Comparison of ENCODE assay signal across 1 cellular context in the genomic region with DNA sequence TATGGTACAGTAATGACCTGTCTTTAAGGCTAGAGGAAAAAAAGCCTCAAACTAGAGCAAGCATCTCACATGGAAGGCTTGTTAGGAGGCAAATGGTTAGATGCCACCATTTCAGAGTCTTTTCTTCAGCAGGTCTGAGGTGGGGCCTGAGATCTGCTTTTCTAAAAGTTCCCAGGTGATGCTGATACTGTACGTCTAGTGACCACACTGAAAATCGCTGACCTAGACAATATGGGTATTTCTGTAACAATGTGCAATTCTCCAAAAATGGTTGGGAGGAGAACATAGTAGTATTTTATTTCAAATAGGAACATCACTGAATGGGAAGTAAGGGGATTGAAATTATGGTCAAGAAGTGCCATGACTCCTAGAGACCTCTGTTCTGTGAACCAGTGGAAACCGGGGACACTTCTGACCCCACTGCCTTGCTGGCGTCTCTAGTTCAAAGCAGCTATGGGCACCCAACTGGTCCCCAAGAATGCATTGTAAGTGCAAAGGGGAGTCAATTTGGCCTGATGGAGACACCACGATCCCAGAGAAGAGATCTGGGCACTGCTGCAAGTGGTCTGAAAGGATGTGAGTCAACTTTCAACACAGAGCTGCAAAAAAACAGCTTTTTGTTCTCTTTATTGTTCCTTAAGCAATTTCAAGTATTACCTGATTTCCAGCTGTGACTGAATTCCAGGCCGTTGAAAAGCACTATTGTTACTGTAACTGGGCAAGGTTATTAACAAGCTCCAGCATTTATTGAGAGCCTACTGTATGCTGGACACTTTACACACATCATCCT.
TF ChIP-seq lines count a peak whose summit lies in the region.

No MANE protein-coding gene starts in this region.

TF ChIP-seq in H1, 55 proteins besides CTCF, POLR2A, EP300 and RAD21:
- TF ChIP-seq TEAD4 (IDR thresholded peaks at IDR 0.05; ENCODE audit: low read depth, low read length): peak; percentile 40; the same call in 1 of the 2 replicates
- TF ChIP-seq MAFK (IDR thresholded peaks at IDR 0.05; ENCODE audit: low read depth, low read length): peak; percentile 59
- TF ChIP-seq ZNF274 (IDR thresholded peaks at IDR 0.05; ENCODE audit: borderline replicate concordance, extremely low read depth, low read length): no peak
